ENCODE assay signal across 17 cellular contexts in the genomic region with DNA sequence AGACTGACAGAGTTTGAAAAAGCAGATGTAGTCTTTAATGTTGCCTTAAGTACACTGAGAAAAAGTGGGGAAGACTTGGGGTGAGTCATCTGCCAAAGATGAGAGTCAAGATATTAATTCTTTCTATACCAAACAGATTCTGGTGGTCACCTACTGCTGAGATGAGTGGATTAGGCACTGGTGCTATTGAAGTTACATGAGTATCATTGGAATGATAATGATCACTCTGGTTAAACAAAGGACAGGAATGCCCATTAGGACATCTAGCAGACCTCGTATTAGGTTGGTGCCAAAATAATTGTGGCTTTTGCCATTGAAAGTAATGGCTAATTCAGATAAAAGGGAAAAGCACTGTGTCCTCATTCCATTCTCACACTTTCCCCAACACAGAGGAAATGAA.
"Had no signal": no experiment of that assay in that cellular context is flagged by ENCODE, and none has a peak within 500 bp of the region (broad histone marks: within the 10 kb centered on the region; RNA-seq: fewer than 3 reads in every experiment).

No MANE protein-coding gene starts in this region.

- H3K27ac Mint-ChIP-seq: activated CD4-positive, alpha-beta T cell treated with anti-CD3 and anti-CD28 coated beads, Interleukin-2, amount 10 ng/mL, durations not matched to agents 24 days and 14 days; activated CD8-positive, alpha-beta T cell treated with anti-CD3 and anti-CD28 coated beads, Interleukin-2, amount 10 ng/mL, durations not matched to agents 7 days and 5 days; activated naive CD4-positive, alpha-beta T cell treated with anti-CD3 and anti-CD28 coated beads, Interleukin-2, amount 50 U/mL, for 72 hours; dendritic cell treated with granulocyte-macrophage colony-stimulating factor and Interleukin-4, amounts not matched to agents 40 ng/mL and 50 ng/mL, for 4 days; nephron progenitor cell; progenitor cell of endocrine pancreas; stimulated activated naive B cell treated with anti-CD40 and anti-IgM and Interleukin-4, amounts not matched to agents 10 μg/mL and 1 μg/mL and 100 μg/mL, for 72 hours; T-cell had no signal

- H3K4me1 ChIP-seq: gastrocnemius medialis, heart right ventricle, left ventricle myocardium inferior had no signal

- H3K27me3 Mint-ChIP-seq: activated CD4-positive, alpha-beta T cell treated with anti-CD3 and anti-CD28 coated beads, Interleukin-2, amount 10 ng/mL, durations not matched to agents 24 days and 14 days; dendritic cell treated with granulocyte-macrophage colony-stimulating factor and Interleukin-4, amounts not matched to agents 40 ng/mL and 50 ng/mL, for 4 days; progenitor cell of endocrine pancreas; stimulated activated naive B cell treated with anti-CD40 and anti-IgM and Interleukin-4, amounts not matched to agents 10 μg/mL and 1 μg/mL and 100 μg/mL, for 72 hours; T-cell had no signal

- DNase-seq: activated CD4-positive, alpha-beta T cell treated with anti-CD3 and anti-CD28 coated beads, Interleukin-2, amount 10 ng/mL, durations not matched to agents 24 days and 14 days; activated CD8-positive, alpha-beta T cell treated with anti-CD3 and anti-CD28 coated beads, Interleukin-2, amount 10 ng/mL, durations not matched to agents 7 days and 5 days; activated gamma-delta T cell treated with Interleukin-2 at 50 U/mL for 16 hours; effector CD8-positive, alpha-beta T cell; gastrocnemius medialis; heart right ventricle; kidney glomerular epithelial cell; left ventricle myocardium inferior; mammary epithelial cell; nephron progenitor cell; stimulated activated naive B cell treated with anti-CD40 and anti-IgM and Interleukin-4, amounts not matched to agents 10 μg/mL and 1 μg/mL and 100 μg/mL, for 72 hours; T-cell; T-helper 9 cell had no signal

- H3K4me1 Mint-ChIP-seq: activated CD4-positive, alpha-beta T cell treated with anti-CD3 and anti-CD28 coated beads, Interleukin-2, amount 10 ng/mL, durations not matched to agents 24 days and 14 days; nephron progenitor cell; stimulated activated naive B cell treated with anti-CD40 and anti-IgM and Interleukin-4, amounts not matched to agents 10 μg/mL and 1 μg/mL and 100 μg/mL, for 72 hours; T-cell had no signal

- ATAC-seq: activated CD8-positive, alpha-beta T cell treated with anti-CD3 and anti-CD28 coated beads, Interleukin-2, amount 10 ng/mL, durations not matched to agents 7 days and 5 days; activated naive CD4-positive, alpha-beta T cell treated with anti-CD3 and anti-CD28 coated beads, Interleukin-2, amount 50 U/mL, for 72 hours; esophagus mucosa; gastrocnemius medialis; heart right ventricle; stimulated activated naive B cell treated with anti-CD40 and anti-IgM and Interleukin-4, amounts not matched to agents 10 μg/mL and 1 μg/mL and 100 μg/mL, for 72 hours; T-cell had no signal

- H3K27me3 ChIP-seq: gastrocnemius medialis, heart right ventricle had no signal

- H3K9me3 ChIP-seq: gastrocnemius medialis, left ventricle myocardium inferior had no signal

- H3K27ac ChIP-seq: gastrocnemius medialis, heart right ventricle, left ventricle myocardium inferior had no signal

- H3K36me3 ChIP-seq: gastrocnemius medialis, heart right ventricle, left ventricle myocardium inferior had no signal

- H3K4me3 ChIP-seq: gastrocnemius medialis, heart right ventricle, left ventricle myocardium inferior had no signal

- H3K36me3 Mint-ChIP-seq: activated naive CD4-positive, alpha-beta T cell treated with anti-CD3 and anti-CD28 coated beads, Interleukin-2, amount 50 U/mL, for 72 hours; T-cell had no signal

- H3K9me3 Mint-ChIP-seq: activated CD4-positive, alpha-beta T cell treated with anti-CD3 and anti-CD28 coated beads, Interleukin-2, amount 10 ng/mL, durations not matched to agents 24 days and 14 days; nephron progenitor cell had no signal

- H3K4me3 Mint-ChIP-seq: activated CD4-positive, alpha-beta T cell treated with anti-CD3 and anti-CD28 coated beads, Interleukin-2, amount 10 ng/mL, durations not matched to agents 24 days and 14 days; activated CD8-positive, alpha-beta T cell treated with anti-CD3 and anti-CD28 coated beads, Interleukin-2, amount 10 ng/mL, durations not matched to agents 7 days and 5 days; dendritic cell treated with granulocyte-macrophage colony-stimulating factor and Interleukin-4, amounts not matched to agents 40 ng/mL and 50 ng/mL, for 4 days; nephron progenitor cell; stimulated activated naive B cell treated with anti-CD40 and anti-IgM and Interleukin-4, amounts not matched to agents 10 μg/mL and 1 μg/mL and 100 μg/mL, for 72 hours; T-cell had no signal
